Comparison of ENCODE assay signal across 8 cellular contexts in genomic region chr5:150129813-150130492, GRCh38. TPM values are rescaled to one million over a fixed set of nuclear protein-coding genes. Genes with fewer than 3 reads are reported as not detected.
DNase-seq lines count a peak whose midpoint lies in the region; ATAC-seq and TF ChIP-seq lines count a peak whose summit lies in the region.

No MANE protein-coding gene starts in this region.

- H3K4me1 Mint-ChIP-seq in Caco-2 (ENCODE audit: low read depth, unreplicated experiment) (peaks cover 9% of the 10 kb centered on the region), naive B cell (peaks cover 0 to 5% (median 4%) of the 10 kb centered on the region in 3 donors)
- H3K4me1 Mint-ChIP-seq in stimulated activated naive CD8-positive, alpha-beta T cell treated with anti-CD3 and anti-CD28 coated beads, Interleukin-15, amount 100 ng/mL, for 72 hours, result peaks cover 7% of the 10 kb centered on the region

- CTCF ChIA-PET in Caco-2 (lab: Charles Lee), result interaction anchor here (0.7 to 2.6 kb wide), 4 partner anchors 43 to 89 kb away, joined by 3 to 7 read pairs (median 4); no protein-coding TSS in a partner anchor

- no TSS peak for BruUV-seq in Caco-2 (replicated peaks; lab: Mats Ljungman, UMichigan)

- H3K27me3 Mint-ChIP-seq in Caco-2 (ENCODE audit: insufficient read depth, unreplicated experiment), result no peaks in the 10 kb centered on the region
- no peaks in the 10 kb centered on the region for H3K27me3 Mint-ChIP-seq in naive B cell
- no peaks in the 10 kb centered on the region for H3K27me3 Mint-ChIP-seq in stimulated activated naive CD8-positive, alpha-beta T cell treated with anti-CD3 and anti-CD28 coated beads, Interleukin-15, amount 100 ng/mL, for 72 hours

- TF ChIP-seq CTCF in Caco-2 (IDR thresholded peaks at IDR 0.05; ENCODE audit: insufficient read depth in 1 of 2, low read depth in 1 of 2, low read length in 1 of 2, severe bottlenecking in 1 of 2, unreplicated experiment in 1 of 2), result peak; percentile 95 to 96

- H3K4me3 ChIP-seq in Caco-2 (ENCODE audit: low read depth, low read length), result no peak overlapping the region

- H3K27me3 ChIP-seq in Caco-2 (replicated peaks; ENCODE audit: control insufficient read depth, insufficient read depth, low read length), result no peaks in the 10 kb centered on the region

- ATAC-seq in GM21528 (IDR thresholded peaks at IDR 0.05; ENCODE audit: low FRiP score, unreplicated experiment), result peak; percentile 63
- peak; percentile 28 to 36 for ATAC-seq in naive B cell (ENCODE audit: low read depth in 2 of 2)
- peak; percentile 71 for ATAC-seq in stimulated activated naive CD8-positive, alpha-beta T cell treated with anti-CD3 and anti-CD28 coated beads, Interleukin-15, amount 100 ng/mL, for 72 hours
- no peak for ATAC-seq in GM21529 (IDR thresholded peaks at IDR 0.05; ENCODE audit: unreplicated experiment)

- no peaks in the 10 kb centered on the region for H3K9me3 ChIP-seq in Caco-2

- no peak for TF ChIP-seq POLR2A in erythroblast (IDR thresholded peaks at IDR 0.05; ENCODE audit: low read length)

- no peaks in the 10 kb centered on the region for H3K36me3 Mint-ChIP-seq in Caco-2 (ENCODE audit: insufficient read depth, unreplicated experiment)
- no peaks in the 10 kb centered on the region for H3K36me3 Mint-ChIP-seq in naive B cell

- no peaks in the 10 kb centered on the region for H3K36me3 ChIP-seq in Caco-2 (ENCODE audit: control insufficient read depth, insufficient read depth, low read length)

- H3K9me3 Mint-ChIP-seq in Caco-2 (ENCODE audit: unreplicated experiment) (no peaks in the 10 kb centered on the region), naive B cell (no peaks in the 10 kb centered on the region)
- no peaks in the 10 kb centered on the region for H3K9me3 Mint-ChIP-seq in stimulated activated naive CD8-positive, alpha-beta T cell treated with anti-CD3 and anti-CD28 coated beads, Interleukin-15, amount 100 ng/mL, for 72 hours

- POLR2A ChIA-PET in Caco-2 (lab: Charles Lee), result no interaction called here

- peak; percentile 80 to 86 for DNase-seq in Caco-2
- peak; percentile 34 for DNase-seq in NCI-H226
- peak; percentile 2 to 23 (median 13) for DNase-seq in activated CD8-positive, alpha-beta memory T cell treated with anti-CD3 and anti-CD28 coated beads for 48 hours (ENCODE audit: low read depth in 2 of 3, low spot score in 2 of 3)
- DNase-seq in erythroblast (lab: John Stamatoyannopoulos, UW), result peak; percentile 64 to 76
- DNase-seq in naive B cell, result peak; percentile 17
- DNase-seq in stimulated activated naive CD8-positive, alpha-beta T cell treated with anti-CD3 and anti-CD28 coated beads, Interleukin-15, amount 100 ng/mL, for 72 hours, result peak; percentile 52 to 58

- H3K4me3 Mint-ChIP-seq in Caco-2 (ENCODE audit: unreplicated experiment) (no peak overlapping the region), naive B cell (no peak overlapping the region)
- no peak overlapping the region for H3K4me3 Mint-ChIP-seq in stimulated activated naive CD8-positive, alpha-beta T cell treated with anti-CD3 and anti-CD28 coated beads, Interleukin-15, amount 100 ng/mL, for 72 hours

- H3K27ac Mint-ChIP-seq in Caco-2 (ENCODE audit: unreplicated experiment), result no peak overlapping the region
- H3K27ac Mint-ChIP-seq in naive B cell, result no peak overlapping the region
- H3K27ac Mint-ChIP-seq in stimulated activated naive CD8-positive, alpha-beta T cell treated with anti-CD3 and anti-CD28 coated beads, Interleukin-15, amount 100 ng/mL, for 72 hours, result no peak overlapping the region

- H3K4me1 ChIP-seq in Caco-2, result peaks cover 10% of the 10 kb centered on the region

- intact Hi-C loops in Caco-2 (cut with micrococcal nuclease; ENCODE audit: unreplicated experiment), result loop anchor here (1.0 to 10.0 kb wide), 6 partner anchors 31 to 295 kb away; no protein-coding TSS in a partner anchor

RNA-seq across cellular contexts. Expression of gene PDGFRB, which starts 25.7 kb away (rescaled TPM):
- total RNA-seq in Caco-2 (2022), result 5.9 and 7.2 TPM in 2 replicates
- 1 to 10 TPM in 3 of 6 donors, under 1 TPM in 2, not detected in 1; 0.09 to 1.8 (median 1.1) TPM for polyA plus RNA-seq in naive B cell (ENCODE audit: low read depth in 6 of 6)

RNA-seq across cellular contexts. Expression of gene CDX1, which starts 36.6 kb away (rescaled TPM):
- 0.29 and 0.65 TPM in 2 replicates for total RNA-seq in Caco-2 (2022)
- polyA plus RNA-seq in naive B cell (ENCODE audit: low read depth in 6 of 6), result not detected

RNA-seq across cellular contexts. Expression of gene CSF1R, which starts 43.6 kb away (rescaled TPM):
- 5.8 and 8.2 TPM in 2 replicates for total RNA-seq in Caco-2 (2022)
- polyA plus RNA-seq in naive B cell (ENCODE audit: low read depth in 6 of 6), result 1 to 10 TPM in 2 of 6 donors, under 1 TPM in 4; 0.20 to 1.5 (median 0.96) TPM

RNA-seq across cellular contexts. Expression of gene SLC6A7, which starts 59.9 kb away (rescaled TPM):
- not detected in 2 replicates for total RNA-seq in Caco-2 (2022)
- not detected for polyA plus RNA-seq in naive B cell (ENCODE audit: low read depth in 6 of 6)

Comparison
In these comparisons a context has a peak if more than half of its experiments do, and no peak if none do; other contexts are left out.
1. DNase-seq: peak in every context shown above with its lines; median percentile 83 in Caco-2; 70 in erythroblast; 55 in stimulated activated naive CD8-positive, alpha-beta T cell treated with anti-CD3 and anti-CD28 coated beads, Interleukin-15, amount 100 ng/mL, for 72 hours; 34 in NCI-H226; 17 in naive B cell; 13 in activated CD8-positive, alpha-beta memory T cell treated with anti-CD3 and anti-CD28 coated beads for 48 hours.